ENCODE assay signal across 8 cellular contexts in genomic region chr20:44475372-44475693, GRCh38. TPM values are rescaled to one million over a fixed set of nuclear protein-coding genes. Genes with fewer than 3 reads are reported as not detected.
A peak's percentile ranks its signal among the peaks of the same experiment; 100 is the strongest.
DNase-seq lines count a peak whose midpoint lies in the region; ATAC-seq and TF ChIP-seq lines count a peak whose summit lies in the region.

No MANE protein-coding gene starts in this region.

- WGBS in right cardiac atrium, result 20% methylated on average over 2 of the region's 2 CpGs

- peak in 1 of 2 donors; percentile 7 for ATAC-seq in right cardiac atrium
- no peak for ATAC-seq in stimulated activated effector memory CD8-positive, alpha-beta T cell treated with anti-CD3 and anti-CD28 coated beads, Interleukin-12 subunit alpha, Interleukin-12 subunit beta, amount 100 ng/mL, for 72 hours
- ATAC-seq in HG02970 (IDR thresholded peaks at IDR 0.05; ENCODE audit: low FRiP score, unreplicated experiment), result no peak

- H3K4me3 ChIP-seq in HFF-Myc (replicated peaks; ENCODE audit: low read depth, low read length) (peak overlapping the region; percentile 97), right cardiac atrium (ENCODE audit: low read length) (peak overlapping the region; percentile 72)

- H3K4me3 Mint-ChIP-seq in activated CD4-positive, alpha-beta memory T cell treated with anti-CD3 and anti-CD28 coated beads, Interleukin-2, amount 10 ng/mL, durations not matched to agents 7 days and 5 days, result peak overlapping the region; percentile 93
- H3K4me3 Mint-ChIP-seq in stimulated activated effector memory CD8-positive, alpha-beta T cell treated with anti-CD3 and anti-CD28 coated beads, Interleukin-12 subunit alpha, Interleukin-12 subunit beta, amount 100 ng/mL, for 72 hours, result peak overlapping the region; percentile 95

- no peak for TF ChIP-seq CTCF in HFF-Myc (IDR thresholded peaks at IDR 0.05; ENCODE audit: low read depth, low read length, missing control alignments)

- H3K27me3 ChIP-seq in right cardiac atrium (ENCODE audit: control insufficient read depth, insufficient read depth), result no peaks in the 10 kb centered on the region

- peak overlapping the region; percentile 61 for H3K27ac ChIP-seq in right cardiac atrium (ENCODE audit: low read length)

- POLR2A ChIA-PET in activated CD4-positive, alpha-beta memory T cell treated with anti-CD3 and anti-CD28 coated beads, Interleukin-2, amount 10 ng/mL, durations not matched to agents 7 days and 5 days (lab: Charles Lee), result interaction anchor here (0.6 to 3.6 kb wide), 12 partner anchors 10 to 265 kb away, joined by 3 to 29 read pairs (median 4); partner anchors contain the start of genes OSER1 and SERINC3

- peaks cover 2% of the 10 kb centered on the region for H3K36me3 Mint-ChIP-seq in activated CD4-positive, alpha-beta memory T cell treated with anti-CD3 and anti-CD28 coated beads, Interleukin-2, amount 10 ng/mL, durations not matched to agents 7 days and 5 days (ENCODE audit: low read depth)
- H3K36me3 Mint-ChIP-seq in stimulated activated effector memory CD8-positive, alpha-beta T cell treated with anti-CD3 and anti-CD28 coated beads, Interleukin-12 subunit alpha, Interleukin-12 subunit beta, amount 100 ng/mL, for 72 hours, result peaks cover 22% of the 10 kb centered on the region

- H3K27ac Mint-ChIP-seq in activated CD4-positive, alpha-beta memory T cell treated with anti-CD3 and anti-CD28 coated beads, Interleukin-2, amount 10 ng/mL, durations not matched to agents 7 days and 5 days, result peak overlapping the region; percentile 91
- peak overlapping the region; percentile 99 for H3K27ac Mint-ChIP-seq in stimulated activated effector memory CD8-positive, alpha-beta T cell treated with anti-CD3 and anti-CD28 coated beads, Interleukin-12 subunit alpha, Interleukin-12 subunit beta, amount 100 ng/mL, for 72 hours

- H3K9me3 ChIP-seq in right cardiac atrium (ENCODE audit: control insufficient read depth, low read length), result no peaks in the 10 kb centered on the region

- CTCF ChIA-PET in activated CD4-positive, alpha-beta memory T cell treated with anti-CD3 and anti-CD28 coated beads, Interleukin-2, amount 10 ng/mL, durations not matched to agents 7 days and 5 days (lab: Charles Lee), result interaction anchor here (0.7 to 2.3 kb wide), 10 partner anchors 15 to 817 kb away, joined by 3 to 10 read pairs (median 4); partner anchors contain the start of gene SERINC3

- H3K4me1 ChIP-seq in right cardiac atrium (ENCODE audit: control insufficient read depth, insufficient read depth, low read length), result no peaks in the 10 kb centered on the region

- H3K4me1 Mint-ChIP-seq in activated CD4-positive, alpha-beta memory T cell treated with anti-CD3 and anti-CD28 coated beads, Interleukin-2, amount 10 ng/mL, durations not matched to agents 7 days and 5 days, result peaks cover 25% of the 10 kb centered on the region
- H3K4me1 Mint-ChIP-seq in stimulated activated effector memory CD8-positive, alpha-beta T cell treated with anti-CD3 and anti-CD28 coated beads, Interleukin-12 subunit alpha, Interleukin-12 subunit beta, amount 100 ng/mL, for 72 hours, result peaks cover 24% of the 10 kb centered on the region

- no peaks in the 10 kb centered on the region for H3K9me3 Mint-ChIP-seq in activated CD4-positive, alpha-beta memory T cell treated with anti-CD3 and anti-CD28 coated beads, Interleukin-2, amount 10 ng/mL, durations not matched to agents 7 days and 5 days
- no peaks in the 10 kb centered on the region for H3K9me3 Mint-ChIP-seq in stimulated activated effector memory CD8-positive, alpha-beta T cell treated with anti-CD3 and anti-CD28 coated beads, Interleukin-12 subunit alpha, Interleukin-12 subunit beta, amount 100 ng/mL, for 72 hours

- H3K27me3 Mint-ChIP-seq in activated CD4-positive, alpha-beta memory T cell treated with anti-CD3 and anti-CD28 coated beads, Interleukin-2, amount 10 ng/mL, durations not matched to agents 7 days and 5 days, result no peaks in the 10 kb centered on the region

- intact Hi-C loops in right cardiac atrium (cut with DNase I), result loop anchor here in 1 of 4 donors (5.0 kb wide), 1 partner anchor 137 kb away; no protein-coding TSS in a partner anchor

- no peak for DNase-seq in HFF-Myc (ENCODE audit: extremely low read depth, low read depth)
- DNase-seq in activated CD4-positive, alpha-beta memory T cell treated with anti-CD3 and anti-CD28 coated beads, Interleukin-2, amount 10 ng/mL, durations not matched to agents 7 days and 5 days, result no peak
- DNase-seq in right cardiac atrium, result no peak
- no peak for DNase-seq in stimulated activated effector memory CD8-positive, alpha-beta T cell treated with anti-CD3 and anti-CD28 coated beads, Interleukin-12 subunit alpha, Interleukin-12 subunit beta, amount 100 ng/mL, for 72 hours (ENCODE audit: low spot score in 2 of 2)
- DNase-seq in NCI-H2196 treated with DMSO at 0.1 percent for 48 hours (lab: John Stamatoyannopoulos, UW; ENCODE audit: unreplicated experiment), result no peak
- DNase-seq in pons (ENCODE audit: low spot score), result no peak
- DNase-seq in nucleus accumbens (lab: John Stamatoyannopoulos, UW), result no peak

RNA-seq across cellular contexts. Expression of gene TTPAL, which starts 0.3 kb away (rescaled TPM):
- 10 to 100 TPM; 15.5 to 16.6 TPM for total RNA-seq in activated CD4-positive, alpha-beta memory T cell treated with anti-CD3 and anti-CD28 coated beads, Interleukin-2, amount 10 ng/mL, durations not matched to agents 7 days and 5 days
- total RNA-seq in right cardiac atrium, result 1 to 10 TPM; 6.3 to 7.1 (median 6.7) TPM
- polyA plus RNA-seq in right cardiac atrium, result 3.1 TPM

RNA-seq across cellular contexts. Expression of gene SERINC3, which starts 46.5 kb away (rescaled TPM):
- total RNA-seq in activated CD4-positive, alpha-beta memory T cell treated with anti-CD3 and anti-CD28 coated beads, Interleukin-2, amount 10 ng/mL, durations not matched to agents 7 days and 5 days, result 10 to 100 TPM; 90.8 to 93.3 TPM
- 100 to 1,000 TPM; 101 to 118 (median 105) TPM for total RNA-seq in right cardiac atrium
- 47.8 TPM for polyA plus RNA-seq in right cardiac atrium
